ENCODE assay signal across 14 cellular contexts in the genomic region with DNA sequence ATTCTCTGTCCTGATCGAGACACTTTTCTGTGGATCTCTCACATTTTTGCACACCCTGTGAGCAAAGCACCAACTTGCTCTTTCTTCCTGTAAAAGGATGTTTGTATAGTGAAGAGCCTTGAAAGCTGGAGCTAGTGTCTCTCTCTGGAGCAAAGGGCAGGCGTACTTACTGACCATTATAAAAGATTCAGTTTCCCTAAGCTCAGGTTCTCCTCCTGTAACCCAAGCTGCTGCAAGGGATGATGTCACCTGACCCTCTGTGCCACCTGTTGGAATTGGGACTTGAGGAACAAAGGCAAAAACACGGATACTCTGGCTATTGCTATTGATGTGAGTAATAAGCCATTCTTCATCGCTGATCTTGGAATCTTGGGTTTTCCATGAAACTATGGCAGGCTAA.
"Had no signal": no experiment of that assay in that cellular context is flagged by ENCODE, and none has a peak within 500 bp of the region (broad histone marks: within the 10 kb centered on the region; RNA-seq: fewer than 3 reads in every experiment).

No MANE protein-coding gene starts in this region.

- H3K9me3 Mint-ChIP-seq: activated naive CD4-positive, alpha-beta T cell treated with anti-CD3 and anti-CD28 coated beads for 36 hours; activated T-helper 17 cell treated with anti-CD3 and anti-CD28 coated beads, Interleukin-2, amount 50 U/mL, for 72 hours; stimulated activated naive CD8-positive, alpha-beta T cell treated with anti-CD3 and anti-CD28 coated beads, Interleukin-15, Interleukin-2, amounts not matched to agents 100 ng/mL and 50 ng/mL, for 24 hours had no signal

- H3K27ac Mint-ChIP-seq: activated naive CD4-positive, alpha-beta T cell treated with anti-CD3 and anti-CD28 coated beads for 36 hours; activated T-helper 17 cell treated with anti-CD3 and anti-CD28 coated beads, Interleukin-2, amount 50 U/mL, for 72 hours; stimulated activated naive CD8-positive, alpha-beta T cell treated with anti-CD3 and anti-CD28 coated beads, Interleukin-15, Interleukin-2, amounts not matched to agents 100 ng/mL and 50 ng/mL, for 24 hours had no signal

- DNase-seq: activated CD4-positive, alpha-beta T cell treated with anti-CD3 and anti-CD28 coated beads for 48 hours; activated naive CD4-positive, alpha-beta T cell treated with anti-CD3 and anti-CD28 coated beads for 36 hours; activated T-cell treated with anti-CD3 and anti-CD28 coated beads for 4 hours; glutamatergic neuron; left ventricle myocardium superior; mesenchymal stem cell; stimulated activated CD4-positive, alpha-beta T cell treated with anti-CD3 and anti-CD28 coated beads, Interleukin-15, amount 100 ng/mL, for 24 hours; stimulated activated CD4-positive, alpha-beta T cell treated with anti-CD3 and anti-CD28 coated beads, Interleukin-4, amount 100 ng/mL, for 24 hours; T1000; upper lobe of right lung; WERI-Rb-1 had no signal

- H3K27me3 Mint-ChIP-seq: activated T-helper 17 cell treated with anti-CD3 and anti-CD28 coated beads, Interleukin-2, amount 50 U/mL, for 72 hours; stimulated activated naive CD8-positive, alpha-beta T cell treated with anti-CD3 and anti-CD28 coated beads, Interleukin-15, Interleukin-2, amounts not matched to agents 100 ng/mL and 50 ng/mL, for 24 hours had no signal

- H3K4me3 Mint-ChIP-seq: activated naive CD4-positive, alpha-beta T cell treated with anti-CD3 and anti-CD28 coated beads for 36 hours; activated T-helper 17 cell treated with anti-CD3 and anti-CD28 coated beads, Interleukin-2, amount 50 U/mL, for 72 hours; neural crest cell; stimulated activated naive CD8-positive, alpha-beta T cell treated with anti-CD3 and anti-CD28 coated beads, Interleukin-15, Interleukin-2, amounts not matched to agents 100 ng/mL and 50 ng/mL, for 24 hours had no signal
